ENCODE assay signal across 9 cellular contexts in the genomic region with DNA sequence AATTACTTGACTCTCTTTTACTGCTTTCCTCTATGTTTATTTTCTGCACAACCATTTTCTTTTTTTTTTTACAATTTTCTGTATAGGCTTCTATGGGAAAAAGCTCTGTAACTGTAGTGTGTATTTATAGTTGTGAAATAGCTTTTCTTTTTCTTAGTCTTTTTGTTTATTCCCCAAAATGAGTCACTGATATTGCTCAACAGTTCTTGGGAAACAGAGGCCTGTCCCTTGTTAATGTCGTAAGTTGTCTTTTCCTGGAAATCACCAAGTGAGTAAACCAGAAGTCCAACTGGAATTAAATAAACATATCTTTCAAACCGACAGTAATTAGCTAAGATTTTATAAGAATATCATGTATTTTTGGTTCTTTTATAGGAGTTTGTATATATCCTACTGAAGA.
A peak's percentile ranks its signal among the peaks of the same experiment; 100 is the strongest.
DNase-seq lines count a peak whose midpoint lies in the region; ATAC-seq and TF ChIP-seq lines count a peak whose summit lies in the region.
"Had no signal": no experiment of that assay in that cellular context is flagged by ENCODE, and none has a peak within 500 bp of the region (broad histone marks: within the 10 kb centered on the region; RNA-seq: fewer than 3 reads in every experiment).

No MANE protein-coding gene starts in this region.

- no peaks in the 10 kb centered on the region for H3K27me3 ChIP-seq in parathyroid adenoma (ENCODE audit: control insufficient read depth, insufficient read depth, low read length)

- no TSS peak for BruUV-seq in Calu3 (replicated peaks; lab: Mats Ljungman, UMichigan)

- peaks cover 39% of the 10 kb centered on the region for H3K4me1 Mint-ChIP-seq in Calu3 (ENCODE audit: low read depth, unreplicated experiment)

- H3K27ac ChIP-seq in RWPE1 (no peak overlapping the region), parathyroid adenoma (peak overlapping the region; percentile 48)

- intact Hi-C loops in Calu3 (cut with micrococcal nuclease; ENCODE audit: unreplicated experiment): no loop called here

- no peak overlapping the region for H3K4me3 ChIP-seq in fibroblast of pulmonary artery (replicated peaks; ENCODE audit: low read depth, low read length)
- no peak overlapping the region for H3K4me3 ChIP-seq in parathyroid adenoma (ENCODE audit: low read depth, low read length)

- CTCF ChIA-PET in Calu3 (lab: Charles Lee): interaction anchor here (0.6 kb wide), 3 partner anchors 84 to 1112 kb away, joined by 3 to 4 read pairs (median 3); no protein-coding TSS in a partner anchor
- CTCF ChIA-PET in RWPE1 (lab: Yijun Ruan, JAX): no interaction called here

- H3K4me2 ChIP-seq in parathyroid adenoma (ENCODE audit: low read length): no peak overlapping the region

- H3K9me3 ChIP-seq in parathyroid adenoma (ENCODE audit: control insufficient read depth, low read length): no peaks in the 10 kb centered on the region

- H3K36me3 Mint-ChIP-seq in Calu3 (ENCODE audit: insufficient read depth, unreplicated experiment): no peaks in the 10 kb centered on the region

- no peak overlapping the region for H3K9ac ChIP-seq in parathyroid adenoma

- H3K4me3 Mint-ChIP-seq in Calu3 (ENCODE audit: low read depth, unreplicated experiment): no peak overlapping the region

- no peak overlapping the region for H2AFZ ChIP-seq in parathyroid adenoma

- no peak for TF ChIP-seq CTCF in Calu3 (IDR thresholded peaks at IDR 0.05; ENCODE audit: unreplicated experiment)
- TF ChIP-seq CTCF in RWPE1 (conservative IDR thresholded peaks at IDR 0.05; ENCODE audit: low read depth): no peak
- TF ChIP-seq CTCF in fibroblast of pulmonary artery (IDR thresholded peaks at IDR 0.05; ENCODE audit: low read length, missing control alignments): no peak
- TF ChIP-seq CTCF in parathyroid adenoma (IDR thresholded peaks at IDR 0.05): no peak
- no peak for TF ChIP-seq CTCF in GM10266 (IDR thresholded peaks at IDR 0.05; ENCODE audit: control insufficient read depth, insufficient read depth, low read depth, missing control alignments)

- ATAC-seq in HG03378 (IDR thresholded peaks at IDR 0.05; ENCODE audit: unreplicated experiment): no peak

- H3K9me3 Mint-ChIP-seq in Calu3 (ENCODE audit: low read depth, unreplicated experiment): no peaks in the 10 kb centered on the region

- DNase-seq in Calu3: peak; percentile 46
- peak; percentile 86 for DNase-seq in RWPE1 (ENCODE audit: low spot score)
- DNase-seq in fibroblast of pulmonary artery (ENCODE audit: low read depth): peak; percentile 99
- no peak for DNase-seq in HuH-7.5 (ENCODE audit: low spot score)
- no peak for DNase-seq in GM10266 (ENCODE audit: extremely low spot score)
- no peak for DNase-seq in NCI-H774 (lab: John Stamatoyannopoulos, UW)
- DNase-seq: NCI-H2171 had no signal

- no peaks in the 10 kb centered on the region for H3K4me1 ChIP-seq in parathyroid adenoma

- POLR2A ChIA-PET in RWPE1 (lab: Yijun Ruan, JAX; ENCODE audit: low non-redundant PET): no interaction called here

- no peaks in the 10 kb centered on the region for H3K27me3 Mint-ChIP-seq in Calu3 (ENCODE audit: unreplicated experiment)

- H3K27ac Mint-ChIP-seq in Calu3 (ENCODE audit: unreplicated experiment): peak overlapping the region; percentile 71

- H3K36me3 ChIP-seq in parathyroid adenoma (ENCODE audit: control insufficient read depth, insufficient read depth, low read length): no peaks in the 10 kb centered on the region

- no peaks in the 10 kb centered on the region for H3K79me2 ChIP-seq in parathyroid adenoma

Comparison
In these comparisons a context has a peak if more than half of its experiments do, and no peak if none do; other contexts are left out.
1. DNase-seq: peak in Calu3 (single experiment), RWPE1 (single experiment) and fibroblast of pulmonary artery (single experiment); none in HuH-7.5 (single experiment), GM10266 (single experiment) and NCI-H774 (single experiment).